ENCODE assay signal across 1 cellular context in genomic region chr17:8387914-8388651, GRCh38.
TF ChIP-seq lines count a peak whose summit lies in the region.

No MANE protein-coding gene starts in this region.

TF ChIP-seq in IMR-90, 13 proteins besides CTCF, POLR2A, EP300 and RAD21:
- TF ChIP-seq BHLHE40 (IDR thresholded peaks at IDR 0.05; ENCODE audit: low read depth, low read length), result no peak
- TF ChIP-seq MAFK (IDR thresholded peaks at IDR 0.05; ENCODE audit: low read depth, low read length), result no peak
TF ChIP-seq in IMR-90: peak in this region for 0.
